ENCODE assay signal across 18 cellular contexts in genomic region chr4:94819779-94820178, GRCh38.
DNase-seq lines count a peak whose midpoint lies in the region; ATAC-seq, FAIRE-seq and TF ChIP-seq lines count a peak whose summit lies in the region.
"Had no signal": no experiment of that assay in that cellular context is flagged by ENCODE, and none has a peak within 500 bp of the region (broad histone marks: within the 10 kb centered on the region; RNA-seq: fewer than 3 reads in every experiment).

No MANE protein-coding gene starts in this region.

- peaks cover 8% of the 10 kb centered on the region for H3K4me1 ChIP-seq in BLaER1
- H3K4me1 ChIP-seq in DND-41 (ENCODE audit: insufficient read depth, low read length), result peaks cover 9% of the 10 kb centered on the region
- no peaks in the 10 kb centered on the region for H3K4me1 ChIP-seq in astrocyte (ENCODE audit: insufficient read depth, low read length)
- no peaks in the 10 kb centered on the region for H3K4me1 ChIP-seq in left lung
- H3K4me1 ChIP-seq: Caco-2, HAP-1 had no signal

- DNase-seq in DND-41, result no peak
- DNase-seq in astrocyte (ENCODE audit: low read depth), result no peak
- no peak for DNase-seq in left lung
- no peak for DNase-seq in stimulated activated CD4-positive, alpha-beta T cell treated with anti-CD3 and anti-CD28 coated beads, Interleukin-4, amount 100 ng/mL, for 24 hours
- DNase-seq in activated CD4-positive, alpha-beta T cell treated with anti-CD3 and anti-CD28 coated beads, Interleukin-2, amount 10 ng/mL, durations not matched to agents 24 days and 14 days, result no peak
- no peak for DNase-seq in RWPE1 (ENCODE audit: low spot score)
- DNase-seq: ACHN; BE2C; Caco-2; CD4-positive, alpha-beta T cell; DMS79 treated with DMSO at 0.1 percent for 48 hours; EL had no signal

- POLR2A ChIA-PET in RWPE1 (lab: Yijun Ruan, JAX; ENCODE audit: low non-redundant PET), result no interaction called here

- no peaks in the 10 kb centered on the region for H3K9me3 ChIP-seq in BLaER1
- H3K9me3 ChIP-seq in DND-41 (ENCODE audit: insufficient read depth, low read length, severe bottlenecking), result no peaks in the 10 kb centered on the region
- H3K9me3 ChIP-seq in astrocyte (ENCODE audit: insufficient read depth, low read depth, low read length), result no peaks in the 10 kb centered on the region
- no peaks in the 10 kb centered on the region for H3K9me3 ChIP-seq in left lung
- H3K9me3 ChIP-seq: BE2C, Caco-2, HAP-1 had no signal

- H3K4me2 ChIP-seq in BLaER1 (0 out of 2 replicates have a peak overlapping the region, but pooled peaks have one; percentile 37), DND-41 (ENCODE audit: insufficient read depth, low read length) (no peak overlapping the region), astrocyte (ENCODE audit: low read length) (no peak overlapping the region)

- no peak overlapping the region for H2AFZ ChIP-seq in DND-41 (ENCODE audit: low read depth, low read length)
- no peak overlapping the region for H2AFZ ChIP-seq in astrocyte (ENCODE audit: low read depth, low read length)

- H3K36me3 Mint-ChIP-seq in astrocyte (ENCODE audit: low read depth, unreplicated experiment), result no peaks in the 10 kb centered on the region
- no peaks in the 10 kb centered on the region for H3K36me3 Mint-ChIP-seq in activated CD4-positive, alpha-beta T cell treated with anti-CD3 and anti-CD28 coated beads, Interleukin-2, amount 10 ng/mL, durations not matched to agents 24 days and 14 days (ENCODE audit: low read depth)

- H3K4me3 ChIP-seq in BLaER1 (no peak overlapping the region), DND-41 (ENCODE audit: low read depth in 1 of 2, low read length in 2 of 2) (no peak overlapping the region), astrocyte (ENCODE audit: insufficient read depth, low read depth, low read length) (no peak overlapping the region), left lung (no peak overlapping the region)
- H3K4me3 ChIP-seq: GM12878, HAP-1 had no signal

- peak overlapping the region; percentile 64 for H3K27ac Mint-ChIP-seq in astrocyte (ENCODE audit: unreplicated experiment)
- no peak overlapping the region for H3K27ac Mint-ChIP-seq in activated CD4-positive, alpha-beta T cell treated with anti-CD3 and anti-CD28 coated beads, Interleukin-2, amount 10 ng/mL, durations not matched to agents 24 days and 14 days
- H3K27ac Mint-ChIP-seq: CD4-positive, alpha-beta T cell had no signal

- intact Hi-C loops in left lung (cut with DNase I), result no loop called here
- intact Hi-C loops in activated CD4-positive, alpha-beta T cell treated with anti-CD3 and anti-CD28 coated beads, Interleukin-2, amount 10 ng/mL, durations not matched to agents 24 days and 14 days (cut with micrococcal nuclease), result loop anchor here (10.0 kb wide), 1 partner anchor 305 kb away; no protein-coding TSS in a partner anchor

- H3K27me3 ChIP-seq in BLaER1 (no peaks in the 10 kb centered on the region), DND-41 (ENCODE audit: insufficient read depth, low read length, poor library complexity) (no peaks in the 10 kb centered on the region), astrocyte (ENCODE audit: insufficient read depth, low read length) (no peaks in the 10 kb centered on the region), left lung (no peaks in the 10 kb centered on the region)
- H3K27me3 ChIP-seq: BE2C had no signal

- TF ChIP-seq CTCF in DND-41 (IDR thresholded peaks at IDR 0.05; ENCODE audit: borderline replicate concordance, extremely low read depth, low read length, poor library complexity, severe bottlenecking) (no peak), astrocyte (IDR thresholded peaks at IDR 0.05; ENCODE audit: insufficient read depth, low read depth, low read length) (no peak), left lung (IDR thresholded peaks at IDR 0.05) (no peak), RWPE1 (conservative IDR thresholded peaks at IDR 0.05; ENCODE audit: low read depth) (no peak)

- FAIRE-seq in astrocyte (lab: Jason Lieb, UNC), result no peak
- FAIRE-seq: A204.1, GM12878 had no signal

- peaks cover 11% of the 10 kb centered on the region for H3K4me1 Mint-ChIP-seq in astrocyte (ENCODE audit: low read depth, unreplicated experiment)
- H3K4me1 Mint-ChIP-seq in activated CD4-positive, alpha-beta T cell treated with anti-CD3 and anti-CD28 coated beads, Interleukin-2, amount 10 ng/mL, durations not matched to agents 24 days and 14 days, result no peaks in the 10 kb centered on the region

- H3K79me2 ChIP-seq in DND-41 (ENCODE audit: insufficient read depth, low read length) (no peaks in the 10 kb centered on the region), astrocyte (ENCODE audit: insufficient read depth, low read length) (no peaks in the 10 kb centered on the region)

- no peaks in the 10 kb centered on the region for H4K20me1 ChIP-seq in BLaER1
- H4K20me1 ChIP-seq in DND-41 (ENCODE audit: insufficient read depth, low read length), result no peaks in the 10 kb centered on the region
- H4K20me1 ChIP-seq in astrocyte (ENCODE audit: insufficient read depth, low read length), result no peaks in the 10 kb centered on the region

- H3K4me3 Mint-ChIP-seq in astrocyte (ENCODE audit: unreplicated experiment), result no peak overlapping the region
- no peak overlapping the region for H3K4me3 Mint-ChIP-seq in activated CD4-positive, alpha-beta T cell treated with anti-CD3 and anti-CD28 coated beads, Interleukin-2, amount 10 ng/mL, durations not matched to agents 24 days and 14 days
- H3K4me3 Mint-ChIP-seq: CD4-positive, alpha-beta T cell had no signal

- no peaks in the 10 kb centered on the region for H3K9me3 Mint-ChIP-seq in astrocyte (ENCODE audit: unreplicated experiment)
- no peaks in the 10 kb centered on the region for H3K9me3 Mint-ChIP-seq in activated CD4-positive, alpha-beta T cell treated with anti-CD3 and anti-CD28 coated beads, Interleukin-2, amount 10 ng/mL, durations not matched to agents 24 days and 14 days
- H3K9me3 Mint-ChIP-seq: CD4-positive, alpha-beta T cell had no signal

- H3K9ac ChIP-seq in BLaER1, result no peak overlapping the region
- H3K9ac ChIP-seq in DND-41 (ENCODE audit: low read depth, low read length), result no peak overlapping the region
- no peak overlapping the region for H3K9ac ChIP-seq in astrocyte (ENCODE audit: low read length)

- ATAC-seq in DND-41 (ENCODE audit: insufficient read depth, low read depth), result peak; percentile 9; the same call in 1 of the 3 replicates
- peak; percentile 26 for ATAC-seq in left lung
- no peak for ATAC-seq in GM19351 (IDR thresholded peaks at IDR 0.05; ENCODE audit: unreplicated experiment)
- ATAC-seq: GM12878 had no signal

- H3K27ac ChIP-seq in BLaER1 (no peak overlapping the region), DND-41 (ENCODE audit: low read length) (no peak overlapping the region), astrocyte (ENCODE audit: low read depth, low read length) (no peak overlapping the region), left lung (no peak overlapping the region), RWPE1 (no peak overlapping the region)
- H3K27ac ChIP-seq: C4-2B had no signal

- H3K36me3 ChIP-seq in BLaER1, result no peaks in the 10 kb centered on the region
- H3K36me3 ChIP-seq in DND-41 (ENCODE audit: insufficient read depth, low read length), result no peaks in the 10 kb centered on the region
- no peaks in the 10 kb centered on the region for H3K36me3 ChIP-seq in astrocyte (ENCODE audit: insufficient read depth, low read length)
- H3K36me3 ChIP-seq in left lung, result no peaks in the 10 kb centered on the region
- H3K36me3 ChIP-seq: BE2C, HAP-1 had no signal

- no peaks in the 10 kb centered on the region for H3K27me3 Mint-ChIP-seq in astrocyte (ENCODE audit: low read depth, unreplicated experiment)
- H3K27me3 Mint-ChIP-seq in activated CD4-positive, alpha-beta T cell treated with anti-CD3 and anti-CD28 coated beads, Interleukin-2, amount 10 ng/mL, durations not matched to agents 24 days and 14 days, result no peaks in the 10 kb centered on the region

- CTCF ChIA-PET in RWPE1 (lab: Yijun Ruan, JAX), result interaction anchor here (0.5 kb wide), 1 partner anchor 413 kb away, joined by 10 read pairs; no protein-coding TSS in a partner anchor
